ENCODE assay signal across 8 cellular contexts in the genomic region with DNA sequence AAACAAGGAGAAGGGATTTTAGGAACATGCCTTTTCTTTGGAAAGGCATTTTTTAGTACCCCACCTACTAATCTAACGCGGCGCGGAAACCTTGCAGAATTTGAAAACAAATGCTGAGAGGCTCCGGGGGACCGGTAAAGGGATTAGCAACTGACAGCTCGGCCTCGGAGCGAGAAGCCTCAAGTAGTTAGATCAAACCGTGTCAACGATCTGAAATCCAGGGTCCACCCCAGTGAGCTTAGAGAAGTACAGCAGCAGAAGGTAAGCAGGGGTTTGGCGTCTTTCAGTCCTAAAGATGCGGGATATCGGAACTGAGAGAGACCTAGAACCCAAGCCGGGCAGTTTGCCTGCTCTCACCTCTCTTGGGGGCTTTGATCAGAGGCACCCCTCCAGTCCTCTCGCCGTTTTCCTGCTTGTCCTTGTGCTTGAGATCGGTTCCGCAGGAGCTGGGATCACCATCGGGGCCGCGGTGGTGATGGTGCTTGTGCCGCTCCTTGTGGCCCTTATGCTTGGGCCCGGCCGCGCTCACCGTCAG. TPM values are rescaled to one million over a fixed set of nuclear protein-coding genes. Genes with fewer than 3 reads are reported as not detected.
DNase-seq lines count a peak whose midpoint lies in the region; ATAC-seq and TF ChIP-seq lines count a peak whose summit lies in the region.

No MANE protein-coding gene starts in this region.

- TF ChIP-seq POLR2A in esophagus squamous epithelium (IDR thresholded peaks at IDR 0.05) = no peak

- peak overlapping the region; percentile 92 to 99 (median 98) for H3K4me3 Mint-ChIP-seq in naive thymus-derived CD8-positive, alpha-beta T cell
- H3K4me3 Mint-ChIP-seq in type B pancreatic cell = peak overlapping the region; percentile 100

- H3K27ac ChIP-seq in Karpas-422 (ENCODE audit: low read length) = peak overlapping the region; percentile 64
- H3K27ac ChIP-seq in esophagus squamous epithelium = peak overlapping the region; percentile 96 to 97 (median 96)

- TF ChIP-seq CTCF in esophagus squamous epithelium (IDR thresholded peaks at IDR 0.05) = no peak
- no peak for TF ChIP-seq CTCF in type B pancreatic cell (conservative IDR thresholded peaks at IDR 0.05)

- peak overlapping the region; percentile 67; the same call in 1 of the 2 replicates for H2AFZ ChIP-seq in Karpas-422 (ENCODE audit: low read length)

- POLR2A ChIA-PET in naive thymus-derived CD8-positive, alpha-beta T cell (lab: Charles Lee) = interaction anchor here (0.7 to 2.9 kb wide), 15 partner anchors 10 to 136 kb away, joined by 3 to 44 read pairs (median 4); a partner anchor contains a TSS

- H3K27me3 Mint-ChIP-seq in naive thymus-derived CD8-positive, alpha-beta T cell = no peaks in the 10 kb centered on the region
- H3K27me3 Mint-ChIP-seq in type B pancreatic cell = no peaks in the 10 kb centered on the region

- H3K9me3 ChIP-seq in Karpas-422 (ENCODE audit: low read length) (no peaks in the 10 kb centered on the region), esophagus squamous epithelium (no peaks in the 10 kb centered on the region)

- H3K27me3 ChIP-seq in Karpas-422 (ENCODE audit: low read length) = no peaks in the 10 kb centered on the region
- H3K27me3 ChIP-seq in esophagus squamous epithelium = no peaks in the 10 kb centered on the region

- ATAC-seq in GM19455 (IDR thresholded peaks at IDR 0.05; ENCODE audit: unreplicated experiment) (peak; percentile 28), HG03196 (IDR thresholded peaks at IDR 0.05; ENCODE audit: unreplicated experiment) (no peak)
- ATAC-seq in naive thymus-derived CD8-positive, alpha-beta T cell = no peak

- H3K9me3 Mint-ChIP-seq in naive thymus-derived CD8-positive, alpha-beta T cell = no peaks in the 10 kb centered on the region
- H3K9me3 Mint-ChIP-seq in type B pancreatic cell = no peaks in the 10 kb centered on the region

- H3K9ac ChIP-seq in Karpas-422 (ENCODE audit: low read length) = peak overlapping the region; percentile 89

- peaks cover 12 to 50% (median 37%) of the 10 kb centered on the region in 4 donors for H3K4me1 Mint-ChIP-seq in naive thymus-derived CD8-positive, alpha-beta T cell
- H3K4me1 Mint-ChIP-seq in type B pancreatic cell (ENCODE audit: unreplicated experiment) = peaks cover 13% of the 10 kb centered on the region

- intact Hi-C loops in esophagus squamous epithelium (cut with DNase I) = no loop called here

- H3K79me2 ChIP-seq in Karpas-422 (ENCODE audit: low read length) = peaks cover 52% of the 10 kb centered on the region

- H3K4me3 ChIP-seq in Karpas-422 (ENCODE audit: low read length) = peak overlapping the region; percentile 81
- H3K4me3 ChIP-seq in esophagus squamous epithelium = peak overlapping the region; percentile 70 to 94 (median 88)

- peak overlapping the region; percentile 97 to 100 (median 98) for H3K27ac Mint-ChIP-seq in naive thymus-derived CD8-positive, alpha-beta T cell
- peak overlapping the region; percentile 98 for H3K27ac Mint-ChIP-seq in type B pancreatic cell

- H3K9me2 ChIP-seq in Karpas-422 (replicated peaks; ENCODE audit: insufficient read depth, low read length) = no peaks in the 10 kb centered on the region

- H3K4me1 ChIP-seq in Karpas-422 (ENCODE audit: low read length) = peaks cover 34% of the 10 kb centered on the region
- H3K4me1 ChIP-seq in esophagus squamous epithelium = peaks cover 5 to 51% (median 16%) of the 10 kb centered on the region in 3 donors

- DNase-seq in COR-L47 (lab: John Stamatoyannopoulos, UW) = peak; percentile 19
- peak; percentile 78 for DNase-seq in Karpas-422
- DNase-seq in activated CD4-positive, alpha-beta T cell treated with anti-CD3 and anti-CD28 coated beads, Interleukin-2, amount 50 U/mL, for 24 hours (ENCODE audit: low read depth in 1 of 2, low spot score in 1 of 2) = peak; percentile 10 to 24
- peak; percentile 18 for DNase-seq in esophagus squamous epithelium (lab: John Stamatoyannopoulos, UW)
- DNase-seq in naive thymus-derived CD8-positive, alpha-beta T cell = peak in 4 of 10 donors; percentile 13 to 64 (median 14)
- DNase-seq in type B pancreatic cell (ENCODE audit: extremely low spot score, unreplicated experiment) = peak; percentile 74

- peak overlapping the region; percentile 90 for H3K4me2 ChIP-seq in Karpas-422 (ENCODE audit: low read depth, low read length, poor library complexity, severe bottlenecking)

- WGBS in esophagus squamous epithelium, 2 donors = 0 to 2% methylated on average over 12 to 16 of the region's 27 CpGs

- peaks cover 10% of the 10 kb centered on the region; the same call in 1 of the 2 replicates for H3K36me3 ChIP-seq in Karpas-422 (ENCODE audit: insufficient read depth, low read length)
- H3K36me3 ChIP-seq in esophagus squamous epithelium = no peaks in the 10 kb centered on the region

- peaks cover 0 to 22% (median 6%) of the 10 kb centered on the region in 3 donors for H3K36me3 Mint-ChIP-seq in naive thymus-derived CD8-positive, alpha-beta T cell
- H3K36me3 Mint-ChIP-seq in type B pancreatic cell = peaks cover 6% of the 10 kb centered on the region

- 0 out of 2 replicates have a peak, but pooled peaks cover 2% of the 10 kb centered on the region for H4K20me1 ChIP-seq in Karpas-422 (ENCODE audit: insufficient read depth, low read depth, low read length)

RNA-seq across cellular contexts. Expression of a gene that starts 0.9 kb away (rescaled TPM):
- 15.0 and 23.2 TPM in 2 replicates for total RNA-seq in Karpas-422 (2014; rRNA removed; shearing (Covaris generic); ENCODE audit: low replicate concordance)
- 10 to 100 TPM in 3 of 4 donors, 1 to 10 TPM in 1; 8.0 to 18.7 (median 10.6) TPM for total RNA-seq in esophagus squamous epithelium
- 10 to 100 TPM; 53.6 to 56.3 TPM for total RNA-seq in naive thymus-derived CD8-positive, alpha-beta T cell
- 10 to 100 TPM; 34.8 to 39.1 (median 37.5) TPM for polyA plus RNA-seq in naive thymus-derived CD8-positive, alpha-beta T cell
- 18.8 and 21.2 TPM in 2 replicates for total RNA-seq in type B pancreatic cell (ENCODE audit: low replicate concordance)

RNA-seq across cellular contexts. Expression of a gene that starts 52.1 kb away (rescaled TPM):
- 45.1 and 53.1 TPM in 2 replicates for total RNA-seq in Karpas-422 (2014; rRNA removed; shearing (Covaris generic); ENCODE audit: low replicate concordance)
- total RNA-seq in esophagus squamous epithelium (1 to 10 TPM; 3.6 to 9.5 (median 5.9) TPM), type B pancreatic cell (ENCODE audit: low replicate concordance) (17.7 and 27.1 TPM in 2 replicates)
- 1 to 10 TPM; 7.7 to 9.9 TPM for total RNA-seq in naive thymus-derived CD8-positive, alpha-beta T cell
- polyA plus RNA-seq in naive thymus-derived CD8-positive, alpha-beta T cell = 1 to 10 TPM; 1.9 to 4.3 (median 3.1) TPM
